In the genomic region with DNA sequence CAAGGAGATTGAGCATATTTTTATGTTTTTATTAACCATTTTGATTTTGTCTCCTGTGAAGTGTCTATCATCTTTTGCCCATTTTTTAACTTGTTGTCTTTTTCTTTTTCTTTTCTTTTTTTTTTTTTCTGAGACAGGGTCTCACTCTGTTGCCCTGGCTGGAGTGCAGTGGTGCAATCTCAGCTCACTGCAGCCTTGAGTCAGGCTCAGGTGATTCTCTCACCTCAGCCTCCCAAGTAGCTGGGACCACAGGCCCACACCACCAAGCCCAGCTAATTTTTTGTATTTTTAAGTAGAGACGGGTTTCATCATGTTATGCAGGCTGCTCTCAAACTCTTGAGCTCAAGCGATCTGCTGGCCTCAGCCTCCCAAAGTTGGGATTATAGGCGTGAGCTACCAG, we compare ENCODE assay signal across 17 cellular contexts. TPM values are rescaled to one million over a fixed set of nuclear protein-coding genes. Genes with fewer than 3 reads are reported as not detected.
DNase-seq lines count a peak whose midpoint lies in the region; ATAC-seq and TF ChIP-seq lines count a peak whose summit lies in the region.
"Had no signal": no experiment of that assay in that cellular context is flagged by ENCODE, and none has a peak within 500 bp of the region (broad histone marks: within the 10 kb centered on the region; RNA-seq: fewer than 3 reads in every experiment).

No MANE protein-coding gene starts in this region.

- TF ChIP-seq CTCF in left ventricle myocardium inferior (IDR thresholded peaks at IDR 0.05; ENCODE audit: borderline replicate concordance) = no peak
- TF ChIP-seq CTCF in activated CD8-positive, alpha-beta T cell treated with anti-CD3 and anti-CD28 coated beads for 36 hours (IDR thresholded peaks at IDR 0.05) = no peak
- no peak for TF ChIP-seq CTCF in lower lobe of right lung (IDR thresholded peaks at IDR 0.05)
- no peak for TF ChIP-seq CTCF in upper lobe of right lung (IDR thresholded peaks at IDR 0.05)
- no peak for TF ChIP-seq CTCF in PC-3 (conservative IDR thresholded peaks at IDR 0.05; ENCODE audit: low read depth, low read length)
- no peak for TF ChIP-seq CTCF in endodermal cell (conservative IDR thresholded peaks at IDR 0.05)

- H3K9me3 ChIP-seq in left ventricle myocardium inferior (replicated peaks) = no peaks in the 10 kb centered on the region
- H3K9me3 ChIP-seq in lower lobe of right lung = no peaks in the 10 kb centered on the region
- H3K9me3 ChIP-seq in upper lobe of right lung = no peaks in the 10 kb centered on the region
- H3K9me3 ChIP-seq in PC-3 (ENCODE audit: low read length) = no peaks in the 10 kb centered on the region
- peaks cover 10% of the 10 kb centered on the region for H3K9me3 ChIP-seq in endodermal cell (ENCODE audit: control insufficient read depth, low read length)
- H3K9me3 ChIP-seq: Caco-2, mucosa of descending colon, pancreas, sigmoid colon had no signal

- H3K9me3 Mint-ChIP-seq in activated CD8-positive, alpha-beta T cell treated with anti-CD3 and anti-CD28 coated beads for 36 hours = peaks cover 3% of the 10 kb centered on the region
- H3K9me3 Mint-ChIP-seq in endodermal cell = peaks cover 10% of the 10 kb centered on the region

- no peak overlapping the region for H3K4me2 ChIP-seq in PC-3 (ENCODE audit: low read length)

- CTCF ChIA-PET in activated CD8-positive, alpha-beta T cell treated with anti-CD3 and anti-CD28 coated beads for 36 hours (lab: Charles Lee) = interaction anchor here (0.9 to 1.3 kb wide), 3 partner anchors 9 to 75 kb away, joined by 3 read pairs; no protein-coding TSS in a partner anchor
- CTCF ChIA-PET in PC-3 (lab: Charles Lee) = no interaction called here

- H3K4me1 ChIP-seq in left ventricle myocardium inferior (peaks cover 55% of the 10 kb centered on the region), lower lobe of right lung (peaks cover 55% of the 10 kb centered on the region), upper lobe of right lung (peaks cover 29% of the 10 kb centered on the region), PC-3 (ENCODE audit: insufficient read depth, low read length) (peaks cover 5% of the 10 kb centered on the region; the same call in 1 of the 2 replicates), endodermal cell (ENCODE audit: control insufficient read depth, insufficient read depth, low read length) (peaks cover 2% of the 10 kb centered on the region)

- H3K27ac ChIP-seq in left ventricle myocardium inferior (replicated peaks) = peak overlapping the region; percentile 55
- peak overlapping the region; percentile 79 for H3K27ac ChIP-seq in lower lobe of right lung
- peak overlapping the region; percentile 72 for H3K27ac ChIP-seq in upper lobe of right lung
- no peak overlapping the region for H3K27ac ChIP-seq in PC-3 (ENCODE audit: low read length)
- H3K27ac ChIP-seq in endodermal cell (ENCODE audit: low read depth, low read length) = no peak overlapping the region
- H3K27ac ChIP-seq: pancreas had no signal

- peaks cover under 1% of the 10 kb centered on the region for H3K79me2 ChIP-seq in PC-3 (ENCODE audit: low read length)

- H3K36me3 ChIP-seq in left ventricle myocardium inferior = peaks cover 18% of the 10 kb centered on the region
- peaks cover 24% of the 10 kb centered on the region for H3K36me3 ChIP-seq in lower lobe of right lung
- peaks cover 4% of the 10 kb centered on the region for H3K36me3 ChIP-seq in upper lobe of right lung
- H3K36me3 ChIP-seq in PC-3 (ENCODE audit: low read depth, low read length) = no peaks in the 10 kb centered on the region
- peaks cover 17% of the 10 kb centered on the region for H3K36me3 ChIP-seq in endodermal cell (ENCODE audit: control insufficient read depth, insufficient read depth, low read length)
- H3K36me3 ChIP-seq: pancreas had no signal

- H3F3A ChIP-seq in PC-3 (ENCODE audit: low read length, unreplicated experiment) = no peaks in the 10 kb centered on the region

- no peaks in the 10 kb centered on the region for H3K27me3 Mint-ChIP-seq in activated CD8-positive, alpha-beta T cell treated with anti-CD3 and anti-CD28 coated beads for 36 hours
- H3K27me3 Mint-ChIP-seq in endodermal cell (ENCODE audit: insufficient read depth) = no peaks in the 10 kb centered on the region

- WGBS in endodermal cell (ENCODE audit: insufficient coverage in 1 of 2, insufficient read length in 1 of 2), 2 experiments = 96 to 100% methylated on average over 1 to 3 of the region's 3 CpGs

- intact Hi-C loops in left ventricle myocardium inferior (cut with micrococcal nuclease) = no loop called here
- intact Hi-C loops in Right ventricle myocardium inferior (cut with DNase I) = no loop called here
- intact Hi-C loops in activated CD8-positive, alpha-beta T cell treated with anti-CD3 and anti-CD28 coated beads for 36 hours (cut with micrococcal nuclease) = no loop called here
- intact Hi-C loops in lower lobe of right lung (cut with DNase I) = no loop called here
- intact Hi-C loops in upper lobe of right lung (cut with DNase I) = no loop called here
- intact Hi-C loops in PC-3 (cut with micrococcal nuclease) = no loop called here

- H3K9me2 ChIP-seq in PC-3 (replicated peaks; ENCODE audit: low read length) = no peaks in the 10 kb centered on the region

- H4K20me1 ChIP-seq in PC-3 (ENCODE audit: low read length) = no peaks in the 10 kb centered on the region

- no peak for DNase-seq in left ventricle myocardium inferior
- DNase-seq in Right ventricle myocardium inferior (ENCODE audit: missing footprints) = no peak
- no peak for DNase-seq in activated CD8-positive, alpha-beta T cell treated with anti-CD3 and anti-CD28 coated beads for 36 hours
- DNase-seq in lower lobe of right lung = no peak
- no peak for DNase-seq in upper lobe of right lung
- no peak for DNase-seq in PC-3
- DNase-seq in G401 (ENCODE audit: low spot score) = no peak
- DNase-seq in endodermal cell = no peak
- DNase-seq: Caco-2; dermis blood vessel endothelial cell; erythroblast; mucosa of descending colon; NCI-H2081 treated with DMSO at 0.1 percent for 48 hours; NCI-H526 treated with DMSO at 0.1 percent for 48 hours; stimulated activated CD4-positive, alpha-beta T cell treated with anti-CD3 and anti-CD28 coated beads, Interleukin-1b, Interleukin-23, amount 100 ng/mL, for 48 hours had no signal

- H2AFZ ChIP-seq in PC-3 (ENCODE audit: low read length) = no peak overlapping the region

- no peak for ATAC-seq in Right ventricle myocardium inferior
- no peak for ATAC-seq in activated CD8-positive, alpha-beta T cell treated with anti-CD3 and anti-CD28 coated beads for 36 hours
- no peak for ATAC-seq in lower lobe of right lung
- no peak for ATAC-seq in upper lobe of right lung
- no peak for ATAC-seq in PC-3
- ATAC-seq: mucosa of descending colon, pancreas had no signal

- peak overlapping the region; percentile 97 for H3K27ac Mint-ChIP-seq in activated CD8-positive, alpha-beta T cell treated with anti-CD3 and anti-CD28 coated beads for 36 hours
- H3K27ac Mint-ChIP-seq in endodermal cell = no peak overlapping the region

- H3K36me3 Mint-ChIP-seq in activated CD8-positive, alpha-beta T cell treated with anti-CD3 and anti-CD28 coated beads for 36 hours (ENCODE audit: low read depth) = peaks cover 20% of the 10 kb centered on the region
- H3K36me3 Mint-ChIP-seq in endodermal cell (ENCODE audit: low read depth) = peaks cover 11% of the 10 kb centered on the region

- H3K4me3 ChIP-seq in left ventricle myocardium inferior (no peak overlapping the region), lower lobe of right lung (no peak overlapping the region), upper lobe of right lung (peak overlapping the region; percentile 29), PC-3 (ENCODE audit: low read length) (no peak overlapping the region), endodermal cell (ENCODE audit: low read length) (no peak overlapping the region)
- H3K4me3 ChIP-seq: mucosa of descending colon, pancreas had no signal

- in situ Hi-C loops in G401 (cut with HindIII; ENCODE audit: low sequenced_read_pairs) = no loop called here

- H3K27me3 ChIP-seq in left ventricle myocardium inferior (ENCODE audit: low read depth) = no peaks in the 10 kb centered on the region
- H3K27me3 ChIP-seq in lower lobe of right lung (ENCODE audit: low read depth) = no peaks in the 10 kb centered on the region
- H3K27me3 ChIP-seq in upper lobe of right lung = no peaks in the 10 kb centered on the region
- no peaks in the 10 kb centered on the region for H3K27me3 ChIP-seq in PC-3 (ENCODE audit: low read length)
- no peaks in the 10 kb centered on the region for H3K27me3 ChIP-seq in endodermal cell (ENCODE audit: control insufficient read depth, insufficient read depth, low read length, poor library complexity, severe bottlenecking)
- H3K27me3 ChIP-seq: pancreas, sigmoid colon had no signal

- peaks cover 55% of the 10 kb centered on the region for H3K4me1 Mint-ChIP-seq in activated CD8-positive, alpha-beta T cell treated with anti-CD3 and anti-CD28 coated beads for 36 hours (ENCODE audit: low read depth)
- peaks cover 19% of the 10 kb centered on the region for H3K4me1 Mint-ChIP-seq in endodermal cell

- H3K4me3 Mint-ChIP-seq in activated CD8-positive, alpha-beta T cell treated with anti-CD3 and anti-CD28 coated beads for 36 hours = peak overlapping the region; percentile 82
- no peak overlapping the region for H3K4me3 Mint-ChIP-seq in endodermal cell

- POLR2A ChIA-PET in activated CD8-positive, alpha-beta T cell treated with anti-CD3 and anti-CD28 coated beads for 36 hours (lab: Charles Lee) = interaction anchor here (0.6 to 1.4 kb wide), 4 partner anchors 21 to 39 kb away, joined by 3 to 4 read pairs (median 4); no protein-coding TSS in a partner anchor
- POLR2A ChIA-PET in PC-3 (lab: Charles Lee; ENCODE audit: unreplicated experiment) = no interaction called here

- H3K9ac ChIP-seq in PC-3 (ENCODE audit: low read length) (no peak overlapping the region), endodermal cell (ENCODE audit: extremely low read depth, low read length, poor library complexity, severe bottlenecking) (no peak overlapping the region)

- BruUV-seq in PC-3 (replicated peaks; lab: Mats Ljungman, UMichigan) = no TSS peak

RNA-seq across cellular contexts. Expression of a gene that starts 4.6 kb away (rescaled TPM):
- 212 TPM for total RNA-seq in left ventricle myocardium inferior
- total RNA-seq in Right ventricle myocardium inferior = 231 TPM
- total RNA-seq in activated CD8-positive, alpha-beta T cell treated with anti-CD3 and anti-CD28 coated beads for 36 hours = 100 to 1,000 TPM; 149 to 154 TPM
- 279 TPM for total RNA-seq in lower lobe of right lung
- total RNA-seq in upper lobe of right lung = 286 TPM
- total RNA-seq in PC-3 (2014; rRNA removed) = 118 and 124 TPM in 2 replicates
- total RNA-seq in G401 (2014; rRNA removed; shearing (Covaris generic)) = 82.3 and 121 TPM in 2 replicates
- 100 to 1,000 TPM; 231 to 257 TPM for total RNA-seq in endodermal cell
- 244 TPM for polyA plus RNA-seq in endodermal cell (2013, experiment 1 of 2)
- polyA plus RNA-seq in endodermal cell (2013, experiment 2 of 2) = 230 TPM

RNA-seq across cellular contexts. Expression of a gene that starts 46.2 kb away (rescaled TPM):
- total RNA-seq in left ventricle myocardium inferior (24.7 TPM), Right ventricle myocardium inferior (32.2 TPM), lower lobe of right lung (102 TPM), upper lobe of right lung (99.0 TPM), PC-3 (2014; rRNA removed) (16.9 and 17.4 TPM in 2 replicates), endodermal cell (10 to 100 TPM; 40.5 to 43.8 TPM)
- 10 to 100 TPM; 54.8 to 59.0 TPM for total RNA-seq in activated CD8-positive, alpha-beta T cell treated with anti-CD3 and anti-CD28 coated beads for 36 hours
- total RNA-seq in G401 (2014; rRNA removed; shearing (Covaris generic)) = 9.0 TPM in 2 replicates
- polyA plus RNA-seq in endodermal cell (2013, experiment 1 of 2) = 28.2 TPM
- polyA plus RNA-seq in endodermal cell (2013, experiment 2 of 2) = 21.3 TPM

Comparison
In these comparisons a context has a peak if more than half of its experiments do, and no peak if none do; other contexts are left out.
1. H3K27ac ChIP-seq: peak in left ventricle myocardium inferior (single experiment), lower lobe of right lung (single experiment) and upper lobe of right lung (single experiment); none in PC-3 (single experiment) and endodermal cell (single experiment).